ENCODE assay signal across 12 cellular contexts in genomic region chr15:48682949-48683651, GRCh38. TPM values are rescaled to one million over a fixed set of nuclear protein-coding genes. Genes with fewer than 3 reads are reported as not detected.
DNase-seq lines count a peak whose midpoint lies in the region; ATAC-seq and TF ChIP-seq lines count a peak whose summit lies in the region.
"Had no signal": no experiment of that assay in that cellular context is flagged by ENCODE, and none has a peak within 500 bp of the region (broad histone marks: within the 10 kb centered on the region; RNA-seq: fewer than 3 reads in every experiment).

No MANE protein-coding gene starts in this region.

- no peak overlapping the region for H3K27ac ChIP-seq in transverse colon
- H3K27ac ChIP-seq: 22Rv1, heart right ventricle had no signal

- H3K4me3 ChIP-seq in cardiac fibroblast (replicated peaks in 1 of 2; ENCODE audit: low read depth in 2 of 2, low read length in 2 of 2), result no peak overlapping the region
- H3K4me3 ChIP-seq in transverse colon, result no peak overlapping the region
- H3K4me3 ChIP-seq: heart right ventricle had no signal

- peaks cover 0 to 4% of the 10 kb centered on the region in 2 donors for H3K9me3 ChIP-seq in transverse colon

- 83% methylated on average over 2 of the region's 2 CpGs; no CpG with 5 or more reads in 1 of the 2 donors for WGBS in transverse colon (ENCODE audit: low coverage in 1 of 2), 2 donors

- intact Hi-C loops in transverse colon (cut with DNase I; ENCODE audit: low total_unique reads), result no loop called here

- TF ChIP-seq EP300 in transverse colon (IDR thresholded peaks at IDR 0.05; ENCODE audit: low read depth), result no peak

- ATAC-seq in HG02840 (IDR thresholded peaks at IDR 0.05; ENCODE audit: low FRiP score, unreplicated experiment), result no peak

- TF ChIP-seq POLR2A in transverse colon (IDR thresholded peaks at IDR 0.05), result no peak

- in situ Hi-C loops in transverse colon (cut with MboI; ENCODE audit: low pct_ligation_motif_present in 1 of 4, low pct_unique_long_range_greater_than_20kb in 1 of 4, low sequenced_read_pairs in 3 of 4), result no loop called here

- H3K27me3 ChIP-seq in transverse colon, result no peaks in the 10 kb centered on the region
- H3K27me3 ChIP-seq: heart right ventricle had no signal

- DNase-seq in DMS 273 (lab: John Stamatoyannopoulos, UW; ENCODE audit: unreplicated experiment), result peak; percentile 9
- no peak for DNase-seq in DMS 273 treated with DMSO at 0.1 percent for 48 hours (lab: John Stamatoyannopoulos, UW)
- DNase-seq in cardiac fibroblast (ENCODE audit: low read depth in 2 of 2), result peak; percentile 91 to 95
- peak; percentile 31 for DNase-seq in kidney tubule cell (ENCODE audit: low spot score)
- peak; percentile 26 for DNase-seq in transverse colon
- DNase-seq in GM19238 (ENCODE audit: insufficient read length, low spot score), result no peak
- DNase-seq in anterior cingulate cortex (lab: John Stamatoyannopoulos, UW), result no peak
- DNase-seq: DMS79 treated with DMSO at 0.1 percent for 48 hours, NCI-H1694 treated with DMSO at 0.1 percent for 48 hours had no signal

- H3K36me3 ChIP-seq in transverse colon, result no peaks in the 10 kb centered on the region
- H3K36me3 ChIP-seq: heart right ventricle had no signal

- TF ChIP-seq CTCF in cardiac fibroblast (IDR thresholded peaks at IDR 0.05; ENCODE audit: low read depth, low read length) (no peak), transverse colon (IDR thresholded peaks at IDR 0.05) (no peak)

- H3K4me1 ChIP-seq in transverse colon, result no peaks in the 10 kb centered on the region
- H3K4me1 ChIP-seq: heart right ventricle had no signal

RNA-seq across cellular contexts. Expression of gene FBN1, which starts 37.6 kb away (rescaled TPM):
- total RNA-seq in transverse colon, result 100 to 1,000 TPM in 1 of 4 donors, 10 to 100 TPM in 3; 17.6 to 106 (median 31.2) TPM

Comparison
In these comparisons a context has a peak if more than half of its experiments do, and no peak if none do; other contexts are left out.
1. DNase-seq: peak in DMS 273 (single experiment), cardiac fibroblast (2 of 2), kidney tubule cell (single experiment) and transverse colon (single experiment); none in DMS 273 treated with DMSO at 0.1 percent for 48 hours (single experiment), GM19238 (single experiment) and anterior cingulate cortex (0 of 58).